27 cellular contexts compared by ENCODE assay signal in genomic region chr4:41067369-41067768, GRCh38.
"Had no signal": no experiment of that assay in that cellular context is flagged by ENCODE, and none has a peak within 500 bp of the region (broad histone marks: within the 10 kb centered on the region; RNA-seq: fewer than 3 reads in every experiment).

No MANE protein-coding gene starts in this region.

- H3K27me3 Mint-ChIP-seq: activated B cell treated with CpG ODN at 0.5 μM for 24 hours; activated CD8-positive, alpha-beta T cell treated with anti-CD3 and anti-CD28 coated beads for 36 hours; brain; dendritic cell treated with granulocyte-macrophage colony-stimulating factor and Interleukin-4, amounts not matched to agents 40 ng/mL and 50 ng/mL, for 4 days; stimulated activated naive CD8-positive, alpha-beta T cell treated with anti-CD3 and anti-CD28 coated beads, Interleukin-15, Interleukin-2, amounts not matched to agents 100 ng/mL and 50 ng/mL, for 24 hours; type B pancreatic cell had no signal

- H3K4me3 Mint-ChIP-seq: activated B cell treated with CpG ODN at 0.5 μM for 24 hours; activated CD8-positive, alpha-beta T cell treated with anti-CD3 and anti-CD28 coated beads for 36 hours; brain; dendritic cell treated with granulocyte-macrophage colony-stimulating factor and Interleukin-4, amounts not matched to agents 40 ng/mL and 50 ng/mL, for 4 days; endodermal cell; natural killer cell; neural progenitor cell; stimulated activated naive CD8-positive, alpha-beta T cell treated with anti-CD3 and anti-CD28 coated beads, Interleukin-15, Interleukin-2, amounts not matched to agents 100 ng/mL and 50 ng/mL, for 24 hours; T-helper 2 cell treated with Interferon-gamma antibody and Interleukin-4, amounts not matched to agents 5 μg/mL and 100 μg/mL, for 36 hours; type B pancreatic cell had no signal

- H3K4me3 ChIP-seq: left lung, lower lobe of right lung, neural progenitor cell, right atrium auricular region, uterus had no signal

- H3K27ac ChIP-seq: left lung, lower lobe of right lung, neural progenitor cell, right atrium auricular region, uterus had no signal

- H3K4me1 Mint-ChIP-seq: activated B cell treated with CpG ODN at 0.5 μM for 24 hours, natural killer cell had no signal

- H3K36me3 Mint-ChIP-seq: activated naive CD4-positive, alpha-beta T cell treated with anti-CD3 and anti-CD28 coated beads, Interleukin-2, amount 50 U/mL, for 72 hours; brain; natural killer cell; neural progenitor cell; type B pancreatic cell had no signal

- H3K4me2 ChIP-seq: neural progenitor cell had no signal

- H3K9me3 Mint-ChIP-seq: activated B cell treated with CpG ODN at 0.5 μM for 24 hours; activated CD8-positive, alpha-beta T cell treated with anti-CD3 and anti-CD28 coated beads for 36 hours; activated naive CD4-positive, alpha-beta T cell treated with anti-CD3 and anti-CD28 coated beads, Interleukin-2, amount 50 U/mL, for 72 hours; activated T-helper 2 cell treated with anti-CD3 and anti-CD28 coated beads, Interferon-gamma antibody, Interleukin-2, Interleukin-4, amounts not matched to agents 10 μg/mL and 5 μg/mL and 100 μg/mL, durations not matched to agents 14 hours and 24 hours and 36 hours; brain; dendritic cell treated with granulocyte-macrophage colony-stimulating factor and Interleukin-4, amounts not matched to agents 40 ng/mL and 50 ng/mL, for 4 days; endodermal cell; natural killer cell; neural progenitor cell; stimulated activated naive CD8-positive, alpha-beta T cell treated with anti-CD3 and anti-CD28 coated beads, Interleukin-15, Interleukin-2, amounts not matched to agents 100 ng/mL and 50 ng/mL, for 24 hours; T-helper 2 cell treated with Interferon-gamma antibody and Interleukin-4, amounts not matched to agents 5 μg/mL and 100 μg/mL, for 36 hours; type B pancreatic cell had no signal

- H2AFZ ChIP-seq: neural progenitor cell had no signal

- H3K9me3 ChIP-seq: left lung, lower lobe of right lung, right atrium auricular region, uterus had no signal

- H3K27me3 ChIP-seq: left lung, neural progenitor cell, right atrium auricular region, uterus had no signal

- H3K9ac ChIP-seq: neural progenitor cell had no signal

- ATAC-seq: activated CD8-positive, alpha-beta T cell treated with anti-CD3 and anti-CD28 coated beads for 36 hours; activated naive CD4-positive, alpha-beta T cell treated with anti-CD3 and anti-CD28 coated beads, Interleukin-2, amount 50 U/mL, for 72 hours; esophagus mucosa; left lung; lower lobe of right lung; natural killer cell had no signal

- DNase-seq: activated B cell treated with CpG ODN at 0.5 μM for 24 hours; activated CD4-positive, alpha-beta T cell treated with anti-CD3 and anti-CD28 coated beads, Interleukin-2, amount 50 U/mL, for 1 hour; activated CD8-positive, alpha-beta T cell treated with anti-CD3 and anti-CD28 coated beads for 36 hours; activated T-cell treated with anti-CD3 and anti-CD28 coated beads, Interleukin-2, amount 50 U/mL, for 48 hours; aorta; caudate nucleus; endodermal cell; head of caudate nucleus; left lung; lower lobe of right lung; mesendoderm; natural killer cell; occipital lobe; stimulated activated CD4-positive, alpha-beta T cell treated with anti-CD3 and anti-CD28 coated beads, Interleukin-4, amount 100 ng/mL, for 1 hour; substantia nigra; T-helper 1 cell; uterus had no signal

- H3K36me3 ChIP-seq: left lung, lower lobe of right lung, neural progenitor cell, right atrium auricular region, uterus had no signal
